In genomic region chr3:187484547-187485325, GRCh38 we compare ENCODE assay signal across 29 cellular contexts.
"Had no signal": no experiment of that assay in that cellular context is flagged by ENCODE, and none has a peak within 500 bp of the region (broad histone marks: within the 10 kb centered on the region; RNA-seq: fewer than 3 reads in every experiment).

No MANE protein-coding gene starts in this region.

- H3K4me1 ChIP-seq: ascending aorta, Peyer's patch, SJSA1 had no signal

- H3K27me3 ChIP-seq: ascending aorta, Peyer's patch, SJSA1 had no signal

- H3K9me3 Mint-ChIP-seq: activated CD4-positive, alpha-beta memory T cell treated with anti-CD3 and anti-CD28 coated beads for 36 hours; activated CD4-positive, alpha-beta T cell treated with anti-CD3 and anti-CD28 coated beads, Interleukin-2, amount 10 ng/mL, durations not matched to agents 7 days and 5 days; activated naive CD4-positive, alpha-beta T cell treated with anti-CD3 and anti-CD28 coated beads, Interleukin-2, amount 50 U/mL, for 72 hours; activated naive CD8-positive, alpha-beta T cell treated with anti-CD3 and anti-CD28 coated beads, Interleukin-2, amount 50 U/mL, for 24 hours; activated T-cell treated with anti-CD3 and anti-CD28 coated beads, Interleukin-2, amount 50 U/mL, for 4 hours; T-helper 1 cell treated with Interleukin-12 subunit alpha and Interleukin-12 subunit beta and Interleukin-4 antibody, amounts not matched to agents 30 μg/mL and 1 μg/mL, for 36 hours had no signal

- H3K4me1 Mint-ChIP-seq: activated CD4-positive, alpha-beta T cell treated with anti-CD3 and anti-CD28 coated beads, Interleukin-2, amount 10 ng/mL, durations not matched to agents 7 days and 5 days; activated naive CD8-positive, alpha-beta T cell treated with anti-CD3 and anti-CD28 coated beads, Interleukin-2, amount 50 U/mL, for 24 hours had no signal

- H3K4me3 Mint-ChIP-seq: activated CD4-positive, alpha-beta memory T cell treated with anti-CD3 and anti-CD28 coated beads for 36 hours; activated CD4-positive, alpha-beta T cell treated with anti-CD3 and anti-CD28 coated beads, Interleukin-2, amount 10 ng/mL, durations not matched to agents 7 days and 5 days; activated naive CD8-positive, alpha-beta T cell treated with anti-CD3 and anti-CD28 coated beads, Interleukin-2, amount 50 U/mL, for 24 hours; activated T-cell treated with anti-CD3 and anti-CD28 coated beads, Interleukin-2, amount 50 U/mL, for 4 hours; brain; T-helper 1 cell treated with Interleukin-12 subunit alpha and Interleukin-12 subunit beta and Interleukin-4 antibody, amounts not matched to agents 30 μg/mL and 1 μg/mL, for 36 hours had no signal

- DNase-seq: activated CD4-positive, alpha-beta memory T cell treated with anti-CD3 and anti-CD28 coated beads for 36 hours; activated CD4-positive, alpha-beta T cell treated with anti-CD3 and anti-CD28 coated beads, Interleukin-2, amount 10 ng/mL, durations not matched to agents 7 days and 5 days; activated CD4-positive, CD25-positive, alpha-beta regulatory T cell; activated CD8-positive, alpha-beta memory T cell treated with anti-CD3 and anti-CD28 coated beads for 24 hours; activated effector memory CD4-positive, alpha-beta T cell treated with anti-CD3 and anti-CD28 coated beads, Interleukin-2, amount 50 U/mL, for 16 hours; activated naive CD4-positive, alpha-beta T cell treated with Interleukin-2 at 50 U/mL for 16 hours; activated naive CD8-positive, alpha-beta T cell treated with anti-CD3 and anti-CD28 coated beads, Interleukin-2, amount 50 U/mL, for 24 hours; activated T-cell treated with anti-CD3 and anti-CD28 coated beads, Interleukin-2, amount 50 U/mL, for 4 hours; amniotic stem cell; KG1; NCI-H1048; NCI-H146; NCI-H187 treated with DMSO at 0.1 percent for 48 hours; NCI-H2081 treated with DMSO at 0.1 percent for 48 hours; NCI-H446; NCI-H526; NCI-H774; NK-92 treated with Interleukin-12 subunit alpha and Interleukin-12 subunit beta, amount 100 ng/mL, for 24 hours; Peyer's patch; SHP77; T-helper 9 cell had no signal

- ATAC-seq: activated naive CD4-positive, alpha-beta T cell treated with anti-CD3 and anti-CD28 coated beads, Interleukin-2, amount 50 U/mL, for 72 hours; activated naive CD8-positive, alpha-beta T cell treated with anti-CD3 and anti-CD28 coated beads, Interleukin-2, amount 50 U/mL, for 24 hours; activated T-cell treated with anti-CD3 and anti-CD28 coated beads, Interleukin-2, amount 50 U/mL, for 4 hours; SK-N-SH treated with all-trans-retinoic acid at 6 μM for 48 hours had no signal

- H3K27ac ChIP-seq: ascending aorta, Peyer's patch, RWPE1, SJSA1, VCaP had no signal

- H3K9me3 ChIP-seq: Peyer's patch, SJSA1 had no signal

- H3K4me3 ChIP-seq: ascending aorta, Peyer's patch, SJSA1 had no signal

- H3K27ac Mint-ChIP-seq: activated CD4-positive, alpha-beta memory T cell treated with anti-CD3 and anti-CD28 coated beads for 36 hours; activated CD4-positive, alpha-beta T cell treated with anti-CD3 and anti-CD28 coated beads, Interleukin-2, amount 10 ng/mL, durations not matched to agents 7 days and 5 days; activated naive CD4-positive, alpha-beta T cell treated with anti-CD3 and anti-CD28 coated beads, Interleukin-2, amount 50 U/mL, for 72 hours; activated naive CD8-positive, alpha-beta T cell treated with anti-CD3 and anti-CD28 coated beads, Interleukin-2, amount 50 U/mL, for 24 hours; brain; T-helper 1 cell treated with Interleukin-12 subunit alpha and Interleukin-12 subunit beta and Interleukin-4 antibody, amounts not matched to agents 30 μg/mL and 1 μg/mL, for 36 hours had no signal

- H3K36me3 ChIP-seq: ascending aorta, Peyer's patch, SJSA1 had no signal

- H3K36me3 Mint-ChIP-seq: activated CD4-positive, alpha-beta memory T cell treated with anti-CD3 and anti-CD28 coated beads for 36 hours; activated naive CD4-positive, alpha-beta T cell treated with anti-CD3 and anti-CD28 coated beads, Interleukin-2, amount 50 U/mL, for 72 hours; brain had no signal
